13 cellular contexts compared by ENCODE assay signal in the genomic region with DNA sequence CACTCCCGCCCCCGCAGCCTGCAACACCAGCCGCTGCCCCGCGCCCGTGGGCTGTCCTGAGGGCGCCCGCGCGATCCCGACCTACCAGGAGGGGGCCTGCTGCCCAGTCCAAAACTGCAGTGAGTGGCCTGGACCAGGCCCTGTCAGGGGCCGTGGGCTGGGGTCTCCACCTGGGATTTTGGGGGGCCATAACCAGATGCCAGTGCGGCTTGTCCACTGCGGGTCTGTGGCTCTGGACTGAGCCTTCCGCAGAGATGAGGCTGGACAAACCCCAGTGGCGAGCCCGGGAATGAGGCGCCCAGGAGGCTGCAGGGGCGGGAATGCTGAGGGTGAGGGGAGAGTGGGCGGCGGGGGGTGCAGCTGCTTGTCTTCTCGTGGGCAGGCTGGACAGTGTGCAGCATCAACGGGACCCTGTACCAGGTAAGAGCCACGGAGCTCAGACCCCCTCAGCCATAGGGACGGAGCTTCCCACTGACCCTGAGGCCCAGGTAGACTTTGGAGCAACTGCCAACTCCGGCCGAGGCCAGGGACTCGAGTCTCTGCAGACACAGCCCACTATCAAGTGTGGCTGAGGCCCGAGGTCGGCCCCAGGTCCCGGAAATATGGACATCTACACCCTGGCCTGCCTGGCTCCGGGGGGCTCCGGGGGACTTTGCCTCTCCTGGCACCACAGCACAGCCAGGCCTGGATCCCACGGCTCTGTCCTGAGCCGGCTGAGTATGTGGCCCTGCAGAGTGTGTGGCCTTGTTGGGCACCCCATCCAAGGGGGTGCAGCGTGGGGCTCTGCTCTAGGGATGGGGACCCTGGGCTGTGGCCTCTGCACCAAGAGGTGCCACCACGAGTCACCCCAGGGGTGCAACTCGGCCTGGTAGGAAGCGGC. TPM values are rescaled to one million over a fixed set of nuclear protein-coding genes. Genes with fewer than 3 reads are reported as not detected.
A peak's percentile ranks its signal among the peaks of the same experiment; 100 is the strongest.
DNase-seq lines count a peak whose midpoint lies in the region; ATAC-seq and TF ChIP-seq lines count a peak whose summit lies in the region.
"Had no signal": no experiment of that assay in that cellular context is flagged by ENCODE, and none has a peak within 500 bp of the region (broad histone marks: within the 10 kb centered on the region; RNA-seq: fewer than 3 reads in every experiment).

No MANE protein-coding gene starts in this region.

- H2AFZ ChIP-seq in HCT116 (ENCODE audit: low read depth, low read length, poor library complexity, severe bottlenecking), result no peak overlapping the region

- no peak for TF ChIP-seq POLR2A in HCT116 (IDR thresholded peaks at IDR 0.05; ENCODE audit: borderline replicate concordance, extremely low read depth, insufficient read depth, insufficient read length)

- H4K20me1 ChIP-seq in HCT116 (ENCODE audit: insufficient read depth), result no peaks in the 10 kb centered on the region

- peak; percentile 18 for DNase-seq in GM10266 (ENCODE audit: extremely low spot score)
- no peak for DNase-seq in HCT116 (ENCODE audit: low read depth, low spot score)
- peak; percentile 21 for DNase-seq in left ventricle myocardium superior
- DNase-seq in psoas muscle, result peak; percentile 8 to 52
- DNase-seq in colonic mucosa, result no peak
- DNase-seq: effector CD4-positive, alpha-beta T cell; NCI-H1694; NCI-H510A treated with DMSO at 0.1 percent for 48 hours; OCI-M1 had no signal

- ATAC-seq in HCT116, result peak; percentile 34; the same call in 1 of the 2 replicates
- ATAC-seq in left ventricle myocardium superior, result no peak
- no peak for ATAC-seq in psoas muscle
- no peak for ATAC-seq in GM21367 (IDR thresholded peaks at IDR 0.05; ENCODE audit: unreplicated experiment)
- no peak for ATAC-seq in GM19023 (IDR thresholded peaks at IDR 0.05; ENCODE audit: unreplicated experiment)

- H3K27me3 ChIP-seq in HCT116 (ENCODE audit: insufficient read depth, low read length), result no peaks in the 10 kb centered on the region
- H3K27me3 ChIP-seq in psoas muscle (ENCODE audit: insufficient read depth in 3 of 3, low read length in 2 of 3), result peaks cover 0 to 60% (median 10%) of the 10 kb centered on the region in 3 donors
- H3K27me3 ChIP-seq in colonic mucosa, result peaks cover 13% of the 10 kb centered on the region

- H3K27ac ChIP-seq in HCT116 (ENCODE audit: low read depth, low read length) (no peak overlapping the region), psoas muscle (no peak overlapping the region), colonic mucosa (no peak overlapping the region)
- H3K27ac ChIP-seq: breast epithelium had no signal

- H3K9ac ChIP-seq in HCT116 (ENCODE audit: low read length), result no peak overlapping the region
- H3K9ac ChIP-seq in colonic mucosa (ENCODE audit: low read depth in 2 of 2, low read length in 2 of 2), result no peak overlapping the region

- TF ChIP-seq CTCF in GM10266 (IDR thresholded peaks at IDR 0.05; ENCODE audit: control insufficient read depth, insufficient read depth, low read depth, missing control alignments), result no peak
- TF ChIP-seq CTCF in HCT116 (IDR thresholded peaks at IDR 0.05 in 2 of 3, conservative IDR thresholded peaks at IDR 0.05 in 1 of 3; ENCODE audit: borderline replicate concordance in 1 of 3, insufficient read depth in 1 of 3, low read depth in 2 of 3, low read length in 2 of 3), result peak in 1 of 3 experiments; percentile 19; a peak in 2 of 6 replicates
- no peak for TF ChIP-seq CTCF in psoas muscle (IDR thresholded peaks at IDR 0.05)
- TF ChIP-seq CTCF in colonic mucosa (IDR thresholded peaks at IDR 0.05), result no peak

- POLR2A ChIA-PET in HCT116 (lab: Charles Lee), result no interaction called here

- WGBS in psoas muscle, 3 donors, result 71 to 74% (median 73%) methylated on average over 36 to 39 of the region's 39 CpGs

- no peaks in the 10 kb centered on the region for H3K9me2 ChIP-seq in HCT116 (ENCODE audit: insufficient read depth)

- H3K4me3 ChIP-seq in HCT116 (replicated peaks in 1 of 2; ENCODE audit: low read depth in 1 of 2, low read length in 2 of 2), result no peak overlapping the region
- H3K4me3 ChIP-seq in psoas muscle, result no peak overlapping the region
- no peak overlapping the region for H3K4me3 ChIP-seq in colonic mucosa
- H3K4me3 ChIP-seq: breast epithelium had no signal

- no peaks in the 10 kb centered on the region for H3K79me2 ChIP-seq in HCT116 (ENCODE audit: insufficient read depth, low read length)

- CTCF ChIA-PET in HCT116 (lab: Charles Lee), result no interaction called here

- H3K9me3 ChIP-seq in HCT116 (ENCODE audit: control insufficient read depth in 1 of 2, insufficient read depth in 1 of 2, low read depth in 1 of 2, low read length in 2 of 2) (no peaks in the 10 kb centered on the region), psoas muscle (no peaks in the 10 kb centered on the region), colonic mucosa (no peaks in the 10 kb centered on the region)

- H3K4me2 ChIP-seq in HCT116 (ENCODE audit: low read length), result no peak overlapping the region

- no peak for TF ChIP-seq RAD21 in HCT116 (IDR thresholded peaks at IDR 0.05; ENCODE audit: low read depth)

- H3K4me1 ChIP-seq in HCT116 (ENCODE audit: control insufficient read depth in 1 of 2, insufficient read depth in 2 of 2, low read length in 2 of 2) (peaks cover under 1 to 5% of the 10 kb centered on the region in 2 experiments; a peak in 2 of 4 replicates), psoas muscle (no peaks in the 10 kb centered on the region), colonic mucosa (peaks cover 4% of the 10 kb centered on the region)
- H3K4me1 ChIP-seq: breast epithelium had no signal

- RAD21 ChIA-PET in HCT116 (lab: Charles Lee; ENCODE audit: low non-redundant PET in 1 of 2, low total read pairs in 2 of 2, uncharacterized antibody in 2 of 2, unreplicated experiment in 2 of 2), result no interaction called here

- intact Hi-C loops in HCT116 (cut with micrococcal nuclease), result no loop called here
- intact Hi-C loops in left ventricle myocardium superior (cut with micrococcal nuclease), result no loop called here
- intact Hi-C loops in psoas muscle (cut with DNase I), result no loop called here
- intact Hi-C loops in colonic mucosa (cut with DNase I), result no loop called here

- no TSS peak for BruUV-seq in HCT116 (replicated peaks; lab: Mats Ljungman, UMichigan)

- H3K36me3 ChIP-seq in HCT116 (ENCODE audit: control insufficient read depth in 1 of 2, insufficient read depth in 2 of 2, low read length in 2 of 2) (no peaks in the 10 kb centered on the region), psoas muscle (ENCODE audit: insufficient read depth in 1 of 2, low read depth in 1 of 2) (no peaks in the 10 kb centered on the region), colonic mucosa (no peaks in the 10 kb centered on the region)
- H3K36me3 ChIP-seq: breast epithelium had no signal

TF ChIP-seq in HCT116, 20 proteins besides CTCF, POLR2A, EP300 and RAD21:
- TF ChIP-seq POLR2AphosphoS5 (IDR thresholded peaks at IDR 0.05; ENCODE audit: low read depth, low read length) (no peak), SIN3A (IDR thresholded peaks at IDR 0.05; ENCODE audit: low read depth) (no peak), ZNF274 (IDR thresholded peaks at IDR 0.05; ENCODE audit: low read depth, low read length) (no peak), EGR1 (IDR thresholded peaks at IDR 0.05; ENCODE audit: low read depth) (no peak), EZH2 (IDR thresholded peaks at IDR 0.05) (no peak), EZH2phosphoT487 (IDR thresholded peaks at IDR 0.05; ENCODE audit: borderline replicate concordance) (no peak), YY1 (IDR thresholded peaks at IDR 0.05; ENCODE audit: extremely low read depth, insufficient replicate concordance, low read depth, low read length) (no peak), FOSL1 (IDR thresholded peaks at IDR 0.05; ENCODE audit: low read depth) (no peak), SP1 (IDR thresholded peaks at IDR 0.05; ENCODE audit: low read depth) (no peak), ZFX (IDR thresholded peaks at IDR 0.05) (no peak)
- TF ChIP-seq, protein P1, sequence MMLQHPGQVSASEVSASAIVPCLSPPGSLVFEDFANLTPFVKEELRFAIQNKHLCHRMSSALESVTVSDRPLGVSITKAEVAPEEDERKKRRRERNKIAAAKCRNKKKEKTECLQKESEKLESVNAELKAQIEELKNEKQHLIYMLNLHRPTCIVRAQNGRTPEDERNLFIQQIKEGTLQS (IDR thresholded peaks at IDR 0.05), result no peak
- TF ChIP-seq, protein P2, sequence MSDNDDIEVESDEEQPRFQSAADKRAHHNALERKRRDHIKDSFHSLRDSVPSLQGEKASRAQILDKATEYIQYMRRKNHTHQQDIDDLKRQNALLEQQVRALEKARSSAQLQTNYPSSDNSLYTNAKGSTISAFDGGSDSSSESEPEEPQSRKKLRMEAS (IDR thresholded peaks at IDR 0.05), result no peak
- TF ChIP-seq, protein P3, sequence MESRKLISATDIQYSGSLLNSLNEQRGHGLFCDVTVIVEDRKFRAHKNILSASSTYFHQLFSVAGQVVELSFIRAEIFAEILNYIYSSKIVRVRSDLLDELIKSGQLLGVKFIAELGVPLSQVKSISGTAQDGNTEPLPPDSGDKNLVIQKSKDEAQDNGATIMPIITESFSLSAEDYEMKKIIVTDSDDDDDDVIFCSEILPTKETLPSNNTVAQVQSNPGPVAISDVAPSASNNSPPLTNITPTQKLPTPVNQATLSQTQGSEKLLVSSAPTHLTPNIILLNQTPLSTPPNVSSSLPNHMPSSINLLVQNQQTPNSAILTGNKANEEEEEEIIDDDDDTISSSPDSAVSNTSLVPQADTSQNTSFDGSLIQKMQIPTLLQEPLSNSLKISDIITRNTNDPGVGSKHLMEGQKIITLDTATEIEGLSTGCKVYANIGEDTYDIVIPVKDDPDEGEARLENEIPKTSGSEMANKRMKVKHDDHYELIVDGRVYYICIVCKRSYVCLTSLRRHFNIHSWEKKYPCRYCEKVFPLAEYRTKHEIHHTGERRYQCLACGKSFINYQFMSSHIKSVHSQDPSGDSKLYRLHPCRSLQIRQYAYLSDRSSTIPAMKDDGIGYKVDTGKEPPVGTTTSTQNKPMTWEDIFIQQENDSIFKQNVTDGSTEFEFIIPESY (IDR thresholded peaks at IDR 0.05; ENCODE audit: extremely low read depth, insufficient replicate concordance, low read length), result no peak
TF ChIP-seq in HCT116: peak in this region for 0.

RNA-seq across cellular contexts. Expression of a gene that starts 24.7 kb away (rescaled TPM):
- total RNA-seq in HCT116 (2021; ENCODE audit: unreplicated experiment), result 1.5 TPM
- 0.05 TPM in 2 replicates for polyA plus RNA-seq in HCT116 (2012)
- not detected for total RNA-seq in left ventricle myocardium superior
- total RNA-seq in psoas muscle, result under 1 TPM in 3 of 4 donors, not detected in 1; 0.02 to 0.41 (median 0.20) TPM
- under 1 TPM in 1 of 3 donors, not detected in 2; under 0.01 TPM for polyA plus RNA-seq in psoas muscle
- 100 to 1,000 TPM; 285 to 655 TPM for total RNA-seq in colonic mucosa
- total RNA-seq: activated CD8-positive, alpha-beta memory T cell treated with anti-CD3 and anti-CD28 coated beads for 36 hours had no signal

RNA-seq across cellular contexts. Expression of a gene that starts 40.4 kb away (rescaled TPM):
- under 0.01 TPM for total RNA-seq in HCT116 (2021; ENCODE audit: unreplicated experiment)
- polyA plus RNA-seq in HCT116 (2012), result 0.01 TPM in 2 replicates
- total RNA-seq in left ventricle myocardium superior, result not detected
- total RNA-seq in psoas muscle, result under 1 TPM in 1 of 4 donors, not detected in 3; 0.02 TPM
- polyA plus RNA-seq in psoas muscle, result not detected
- under 1 TPM; 0.03 to 0.20 TPM for total RNA-seq in colonic mucosa
- total RNA-seq: activated CD8-positive, alpha-beta memory T cell treated with anti-CD3 and anti-CD28 coated beads for 36 hours; breast epithelium had no signal

Comparison
In these comparisons a context has a peak if more than half of its experiments do, and no peak if none do; other contexts are left out.
1. DNase-seq: peak in GM10266 (single experiment), left ventricle myocardium superior (single experiment) and psoas muscle (2 of 2); none in HCT116 (single experiment) and colonic mucosa (single experiment).
2. RNA of a gene that starts 24.7 kb away (total RNA-seq): 285 to 655 TPM in colonic mucosa; 1.5 TPM in HCT116 (single experiment), 0.02 to 0.41 TPM in psoas muscle and not detected in left ventricle myocardium superior (single experiment); every median in the first group is over 100 times any median in the second.